Comparison of ENCODE assay signal across 5 cellular contexts in genomic region chr9:107163370-107163769, GRCh38.
"Had no signal": no experiment of that assay in that cellular context is flagged by ENCODE, and none has a peak within 500 bp of the region (broad histone marks: within the 10 kb centered on the region; RNA-seq: fewer than 3 reads in every experiment).

No MANE protein-coding gene starts in this region.

- DNase-seq: IMR-90, KBM-7 had no signal

- H3K27ac ChIP-seq: HL-60 had no signal

- H3K4me3 ChIP-seq: K562 had no signal

- FAIRE-seq: HTR-8/SVneo, K562 had no signal

- ATAC-seq: K562 had no signal
